ENCODE assay signal across 8 cellular contexts in the genomic region with DNA sequence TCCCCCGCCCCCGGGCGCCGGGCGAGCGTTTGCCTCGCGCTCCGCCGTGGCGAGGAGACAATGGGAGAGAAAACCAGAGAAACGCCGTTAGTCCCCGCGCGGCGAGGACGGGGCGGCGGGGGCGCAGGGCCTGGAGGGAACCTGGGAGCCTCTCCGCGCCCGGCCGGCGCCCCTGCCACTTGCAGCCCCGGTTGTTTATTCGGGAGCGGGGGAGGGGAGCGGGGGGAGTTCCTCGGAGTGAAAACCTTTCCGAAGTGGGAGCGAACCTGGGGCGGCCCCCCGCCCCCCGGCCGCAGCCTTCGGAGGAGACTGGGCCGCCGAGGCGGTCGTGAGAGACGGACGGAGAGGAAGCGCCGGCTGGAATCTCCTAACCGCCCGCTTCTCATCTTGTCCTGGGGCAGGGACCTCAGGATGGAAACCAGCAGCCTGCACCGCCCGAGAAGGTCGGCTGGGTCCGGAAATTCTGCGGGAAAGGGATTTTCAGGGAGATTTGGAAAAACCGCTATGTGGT. TPM values are rescaled to one million over a fixed set of nuclear protein-coding genes. Genes with fewer than 3 reads are reported as not detected.
DNase-seq lines count a peak whose midpoint lies in the region; ATAC-seq, FAIRE-seq and TF ChIP-seq lines count a peak whose summit lies in the region.

No MANE protein-coding gene starts in this region.

- no peak for TF ChIP-seq RAD21 in GM12878 (IDR thresholded peaks at IDR 0.05; ENCODE audit: insufficient read depth, low read depth, low read length)
- TF ChIP-seq RAD21 in HepG2 (CRISPR knock-in tag; IDR thresholded peaks at IDR 0.05), result no peak

- H3K9ac ChIP-seq in GM12878 (ENCODE audit: control insufficient read depth, insufficient read depth, low read length) (peak overlapping the region; percentile 100), HepG2 (ENCODE audit: insufficient read depth, low read depth, low read length) (peak overlapping the region; percentile 75; the same call in 1 of the 2 replicates)

- H3K27me3 ChIP-seq in Panc1 (ENCODE audit: control insufficient read depth, insufficient read depth, low read length), result no peaks in the 10 kb centered on the region
- H3K27me3 ChIP-seq in GM12878 (replicated peaks in 1 of 2; ENCODE audit: control insufficient read depth in 2 of 2, insufficient read depth in 2 of 2, low read length in 1 of 2), result no peaks in the 10 kb centered on the region
- no peaks in the 10 kb centered on the region for H3K27me3 ChIP-seq in HepG2 (ENCODE audit: control insufficient read depth in 1 of 2, insufficient read depth in 2 of 2, low read length in 2 of 2)
- peaks cover 0 to 5% (median 4%) of the 10 kb centered on the region in 3 donors for H3K27me3 ChIP-seq in stomach

- H3K79me2 ChIP-seq in GM12878 (ENCODE audit: control insufficient read depth, insufficient read depth, low read length), result peaks cover 70% of the 10 kb centered on the region
- H3K79me2 ChIP-seq in HepG2 (ENCODE audit: insufficient read depth, low read length), result no peaks in the 10 kb centered on the region

- under 1% methylated on average over 46 of the region's 54 CpGs for WGBS in GM12878 (ENCODE audit: insufficient coverage, insufficient replicate concordance, low lambda C conversion rate, missing lambda C conversion rate)
- WGBS in HepG2 (ENCODE audit: low lambda C conversion rate), result 5% methylated on average over 29 of the region's 54 CpGs
- WGBS in stomach, 5 donors, result 2 to 4% (median 3%) methylated on average over 48 to 54 of the region's 54 CpGs

- intact Hi-C loops in Panc1 (cut with micrococcal nuclease; ENCODE audit: unreplicated experiment), result no loop called here
- intact Hi-C loops in GM12878 (cut with micrococcal nuclease; ENCODE audit: unreplicated experiment), result loop anchor here (1.0 kb wide), 1 partner anchor 10 kb away; no protein-coding TSS in a partner anchor
- intact Hi-C loops in HepG2 (cut with micrococcal nuclease; ENCODE audit: unreplicated experiment), result no loop called here
- intact Hi-C loops in stomach (cut with DNase I; ENCODE audit: low total_unique reads), result no loop called here

- RAD21 ChIA-PET in GM12878 (lab: Charles Lee; ENCODE audit: unreplicated experiment), result interaction anchor here (1.0 to 6.1 kb wide), 6 partner anchors 8 to 36 kb away, joined by 3 to 65 read pairs (median 10); no protein-coding TSS in a partner anchor

- CTCF ChIA-PET in Panc1 (lab: Charles Lee), result interaction anchor here (1.0 kb wide), 1 partner anchor 36 kb away, joined by 3 read pairs; no protein-coding TSS in a partner anchor
- CTCF ChIA-PET in GM12878 (lab: Yijun Ruan, JAX), result interaction anchor here (1.0 to 6.1 kb wide), 2 partner anchors 13 to 19 kb away, joined by 3 to 78 read pairs; no protein-coding TSS in a partner anchor
- CTCF ChIA-PET in HepG2 (lab: Yijun Ruan, JAX; ENCODE audit: low intra/inter-chr PET ratio, low total read pairs), result no interaction called here

- TF ChIP-seq CTCF in Panc1 (IDR thresholded peaks at IDR 0.05), result no peak
- no peak for TF ChIP-seq CTCF in GM12878 (IDR thresholded peaks at IDR 0.05 in 2 of 3, conservative IDR thresholded peaks at IDR 0.05 in 1 of 3; ENCODE audit: control insufficient read depth in 2 of 3, extremely low read depth in 1 of 3, insufficient read depth in 1 of 3, low read depth in 3 of 3, low read length in 3 of 3)
- no peak for TF ChIP-seq CTCF in HepG2 (CRISPR knock-in tag; IDR thresholded peaks at IDR 0.05)
- TF ChIP-seq CTCF in stomach (IDR thresholded peaks at IDR 0.05), result no peak

- H3K4me1 ChIP-seq in Panc1 (ENCODE audit: control insufficient read depth, insufficient read depth, low read length), result peaks cover 11% of the 10 kb centered on the region
- peaks cover 23% of the 10 kb centered on the region for H3K4me1 ChIP-seq in GM12878 (ENCODE audit: control insufficient read depth, insufficient read depth, low read length)
- peaks cover 25% of the 10 kb centered on the region for H3K4me1 ChIP-seq in HepG2 (ENCODE audit: insufficient read depth, low read length)
- H3K4me1 ChIP-seq in stomach, result peaks cover 20 to 73% (median 44%) of the 10 kb centered on the region in 4 donors

- H3K4me2 ChIP-seq in GM12878 (ENCODE audit: control insufficient read depth, insufficient read depth) (peak overlapping the region; percentile 75), HepG2 (ENCODE audit: low read depth, low read length) (peak overlapping the region; percentile 82)

- POLR2A ChIA-PET in Panc1 (lab: Charles Lee) (no interaction called here), GM12878 (lab: Charles Lee) (interaction anchor here (1.0 to 5.6 kb wide), 3 partner anchors 8 to 11 kb away, joined by 6 to 120 read pairs (median 9); no protein-coding TSS in a partner anchor), HepG2 (lab: Yijun Ruan, JAX) (interaction anchor here (0.8 to 2.1 kb wide), 2 partner anchors 11 to 264 kb away, joined by 3 to 4 read pairs; a partner anchor contains a TSS)

- ATAC-seq in GM19328 (IDR thresholded peaks at IDR 0.05; ENCODE audit: unreplicated experiment) (peak; percentile 4), Panc1 (no peak), GM12878 (peak; percentile 8), HepG2 (peak; percentile 37)

- no peak for FAIRE-seq in GM12878 (lab: Jason Lieb, UNC)
- no peak for FAIRE-seq in HepG2 (lab: Jason Lieb, UNC)

- no peak for DNase-seq in Panc1 (ENCODE audit: low read depth, low spot score)
- no peak for DNase-seq in GM12878 (ENCODE audit: low read depth, low spot score)
- DNase-seq in HepG2 (ENCODE audit: low spot score), result no peak
- DNase-seq in stomach, result no peak
- no peak for DNase-seq in COLO829 (ENCODE audit: low spot score)
- DNase-seq in LoVo (ENCODE audit: low spot score), result no peak
- no peak for DNase-seq in NCI-H128 (lab: John Stamatoyannopoulos, UW; ENCODE audit: unreplicated experiment)

- H3K27ac ChIP-seq in Panc1 (ENCODE audit: low read length) (peak overlapping the region; percentile 31; the same call in 1 of the 2 replicates), GM12878 (ENCODE audit: control insufficient read depth, insufficient read depth) (peak overlapping the region; percentile 99), HepG2 (ENCODE audit: extremely low read length, insufficient read depth, low read length) (no peak overlapping the region), stomach (peak overlapping the region; percentile 85 to 98 (median 93))

- H3K4me3 ChIP-seq in Panc1 (ENCODE audit: low read depth in 2 of 2, low read length in 2 of 2) (peak overlapping the region; percentile 41 to 66), GM12878 (peak overlapping the region; percentile 100), HepG2 (replicated peaks in 1 of 3; ENCODE audit: insufficient read depth in 1 of 3, low read depth in 2 of 3, low read length in 3 of 3) (peak overlapping the region; percentile 76 to 88 (median 83)), stomach (peak overlapping the region; percentile 65 to 77 (median 68))

- H3K9me3 ChIP-seq in Panc1 (ENCODE audit: control insufficient read depth, insufficient read depth, low read depth, low read length), result no peaks in the 10 kb centered on the region
- no peaks in the 10 kb centered on the region for H3K9me3 ChIP-seq in GM12878 (replicated peaks; ENCODE audit: control insufficient read depth, insufficient read depth, low read length)
- H3K9me3 ChIP-seq in HepG2 (ENCODE audit: low read length), result no peaks in the 10 kb centered on the region
- H3K9me3 ChIP-seq in stomach, result no peaks in the 10 kb centered on the region

- no peak overlapping the region; the same call in 1 of the 2 replicates for H2AFZ ChIP-seq in GM12878 (ENCODE audit: control insufficient read depth, low read depth, low read length)
- no peak overlapping the region for H2AFZ ChIP-seq in HepG2 (ENCODE audit: low read length)

- BruUV-seq in Panc1 (replicated peaks; lab: Mats Ljungman, UMichigan) (no TSS peak), GM12878 (replicated peaks; lab: Mats Ljungman, UMichigan) (no TSS peak), HepG2 (replicated peaks; lab: Mats Ljungman, UMichigan) (no TSS peak)

- no peak for TF ChIP-seq EP300 in GM12878 (IDR thresholded peaks at IDR 0.05; ENCODE audit: borderline replicate concordance in 1 of 2, control insufficient read depth in 1 of 2, low read depth in 2 of 2, low read length in 2 of 2)
- no peak for TF ChIP-seq EP300 in HepG2 (IDR thresholded peaks at IDR 0.05; ENCODE audit: low read depth in 2 of 2, low read length in 2 of 2)
- no peak for TF ChIP-seq EP300 in HepG2 (CRISPR knock-in tag; IDR thresholded peaks at IDR 0.05; ENCODE audit: borderline replicate concordance)
- TF ChIP-seq EP300 in stomach (IDR thresholded peaks at IDR 0.05), result no peak

- SMC1A ChIA-PET in GM12878 (lab: Charles Lee; ENCODE audit: uncharacterized antibody, unreplicated experiment), result interaction anchor here (1.3 to 5.6 kb wide), 2 partner anchors 11 to 36 kb away, joined by 3 to 73 read pairs; no protein-coding TSS in a partner anchor

- no peaks in the 10 kb centered on the region for H3K36me3 ChIP-seq in Panc1 (ENCODE audit: control insufficient read depth, insufficient read depth, low read length)
- peaks cover 6 to 18% of the 10 kb centered on the region in 2 experiments for H3K36me3 ChIP-seq in GM12878 (ENCODE audit: control insufficient read depth in 2 of 2, insufficient read depth in 2 of 2, low read length in 1 of 2)
- peaks cover 1 to 10% of the 10 kb centered on the region in 2 experiments; a peak in 1 of 5 replicates for H3K36me3 ChIP-seq in HepG2 (replicated peaks in 1 of 2; ENCODE audit: control insufficient read depth in 1 of 2, insufficient read depth in 2 of 2, low read length in 2 of 2)
- peaks cover 17 to 22% (median 18%) of the 10 kb centered on the region in 4 donors for H3K36me3 ChIP-seq in stomach

- H4K20me1 ChIP-seq in GM12878 (ENCODE audit: control insufficient read depth, insufficient read depth), result no peaks in the 10 kb centered on the region
- no peaks in the 10 kb centered on the region for H4K20me1 ChIP-seq in HepG2 (ENCODE audit: insufficient read depth, low read length)

- TF ChIP-seq POLR2A in GM12878 (IDR thresholded peaks at IDR 0.05; ENCODE audit: low read depth, low read length), result 0 out of 2 replicates have a peak, but pooled peaks have one; percentile 9
- TF ChIP-seq POLR2A in HepG2 (IDR thresholded peaks at IDR 0.05; ENCODE audit: insufficient read depth in 1 of 2, low read depth in 2 of 2, low read length in 2 of 2), result no peak
- no peak for TF ChIP-seq POLR2A in stomach (IDR thresholded peaks at IDR 0.05)

- in situ Hi-C loops in Panc1 (cut with HindIII; ENCODE audit: low pct_unique_long_range_greater_than_20kb, low sequenced_read_pairs), result no loop called here
- in situ Hi-C loops in GM12878 (cut with MboI), result no loop called here
- in situ Hi-C loops in HepG2 (cut with HindIII; ENCODE audit: extremely low pct_ligation_motif_present, low pct_unique_long_range_greater_than_20kb), result no loop called here

RNA-seq across cellular contexts. Expression of gene PLEKHO1, which starts 0.8 kb away (rescaled TPM):
- total RNA-seq in Panc1 (2021; ENCODE audit: unreplicated experiment), result 9.1 TPM
- 10.8 TPM for polyA plus RNA-seq in Panc1 (2012; ENCODE audit: insufficient read length)
- 74.2 and 90.2 TPM in 2 replicates for total RNA-seq in GM12878 (2013; cell fraction: nucleolus; rRNA removed)
- 183 and 184 TPM in 2 replicates for total RNA-seq in GM12878 (2014; rRNA removed)
- total RNA-seq in GM12878 (2014; rRNA removed; fragmentation: Illumina TruSeq; extraction: Trizol), result 87.7 and 91.4 TPM in 2 replicates
- total RNA-seq in GM12878 (2021), result 134 and 146 TPM in 2 replicates
- 48.7 TPM for polyA plus RNA-seq in GM12878 (2011; ENCODE audit: low read depth)
- 56.6 and 73.8 TPM in 2 replicates for polyA plus RNA-seq in GM12878 (2011; rRNA removed)
- polyA plus RNA-seq in GM12878 (2011; cell fraction: cytosol; rRNA removed), result 66.4 and 101 TPM in 2 replicates
- 85.4 and 100 TPM in 2 replicates for polyA plus RNA-seq in GM12878 (2011; cell fraction: nucleus; rRNA removed)
- polyA plus RNA-seq in GM12878 (2012), result 65.1 and 81.8 TPM in 2 replicates
- 108 and 113 TPM in 2 replicates for polyA plus RNA-seq in GM12878 (2014; fragmentation: Illumina TruSeq; extraction: Trizol)
- 10 to 100 TPM in 1 of 2 experiments, 1 to 10 TPM in 1; 5.3 to 12.9 TPM for polyA plus RNA-seq in GM12878 (2014; fragmentation: Nextera tagmentation; extraction: Ambion mirVana)
- polyA plus RNA-seq in GM12878 (2014; rRNA removed), result 143 and 184 TPM in 2 replicates
- 10 to 100 TPM; 36.9 to 86.3 TPM for polyA plus RNA-seq in GM12878 (2016; fragmentation: Nextera tagmentation; extraction: Ambion mirVana)
- polyA minus RNA-seq in GM12878 (2011; rRNA and poly(A)+ RNA removed), result 32.6 and 50.0 TPM in 2 replicates
- 24.1 and 25.9 TPM in 2 replicates for polyA minus RNA-seq in GM12878 (2011; cell fraction: cytosol; rRNA and poly(A)+ RNA removed)
- polyA minus RNA-seq in GM12878 (2011; cell fraction: nucleus; rRNA and poly(A)+ RNA removed), result 14.5 and 24.8 TPM in 2 replicates
- total RNA-seq in HepG2 (2016; rRNA removed; fragmentation: Illumina TruSeq; extraction: Trizol), result 9.0 and 10.1 TPM in 2 replicates
- total RNA-seq in HepG2 (2016; cell fraction: cytosol; rRNA removed; fragmentation: Illumina TruSeq; extraction: Trizol; ENCODE audit: low read depth), result 11.3 and 11.7 TPM in 2 replicates
- total RNA-seq in HepG2 (2016; cell fraction: insoluble cytoplasmic fraction; rRNA removed; fragmentation: Illumina TruSeq; extraction: Trizol), result 8.0 and 10.1 TPM in 2 replicates
- 16.5 and 22.8 TPM in 2 replicates for total RNA-seq in HepG2 (2016; cell fraction: membrane; rRNA removed; fragmentation: Illumina TruSeq; extraction: Trizol)
- total RNA-seq in HepG2 (2016; cell fraction: nucleus; rRNA removed; fragmentation: Illumina TruSeq; extraction: Trizol), result 6.0 and 7.8 TPM in 2 replicates
- 9.8 and 14.0 TPM in 2 replicates for polyA plus RNA-seq in HepG2 (2011; rRNA removed)
- polyA plus RNA-seq in HepG2 (2011; cell fraction: cytosol; rRNA removed), result 7.3 and 7.8 TPM in 2 replicates
- polyA plus RNA-seq in HepG2 (2011; cell fraction: nucleus; rRNA removed), result 14.5 and 15.1 TPM in 2 replicates
- polyA plus RNA-seq in HepG2 (2012), result 5.0 and 7.1 TPM in 2 replicates
- polyA plus RNA-seq in HepG2 (2016; cell fraction: cytosol; fragmentation: Illumina TruSeq; extraction: Trizol; ENCODE audit: low read depth), result 14.3 and 15.3 TPM in 2 replicates
- 9.3 and 10.6 TPM in 2 replicates for polyA plus RNA-seq in HepG2 (2016; cell fraction: insoluble cytoplasmic fraction; fragmentation: Illumina TruSeq; extraction: Trizol; ENCODE audit: low read depth)
- polyA plus RNA-seq in HepG2 (2016; cell fraction: membrane; fragmentation: Illumina TruSeq; extraction: Trizol; ENCODE audit: low read depth), result 17.5 and 25.2 TPM in 2 replicates
- polyA plus RNA-seq in HepG2 (2016; cell fraction: nucleus; fragmentation: Illumina TruSeq; extraction: Trizol; ENCODE audit: insufficient read depth, low read depth), result 13.1 and 14.2 TPM in 2 replicates
- polyA minus RNA-seq in HepG2 (2011; rRNA and poly(A)+ RNA removed; ENCODE audit: low replicate concordance), result 1.4 and 7.6 TPM in 2 replicates
- 3.5 and 4.0 TPM in 2 replicates for polyA minus RNA-seq in HepG2 (2011; cell fraction: cytosol; rRNA and poly(A)+ RNA removed)
- 4.4 and 5.0 TPM in 2 replicates for polyA minus RNA-seq in HepG2 (2011; cell fraction: nucleus; rRNA and poly(A)+ RNA removed)
- total RNA-seq in stomach, result 100 to 1,000 TPM in 3 of 5 donors, 10 to 100 TPM in 2; 34.6 to 254 (median 100) TPM
- 10 to 100 TPM; 38.6 to 79.3 (median 40.9) TPM for polyA plus RNA-seq in stomach
